Comparison of ENCODE assay signal across 14 cellular contexts in genomic region chr1:8095584-8095983, GRCh38.
A peak's percentile ranks its signal among the peaks of the same experiment; 100 is the strongest.
DNase-seq lines count a peak whose midpoint lies in the region; ATAC-seq and TF ChIP-seq lines count a peak whose summit lies in the region.
"Had no signal": no experiment of that assay in that cellular context is flagged by ENCODE, and none has a peak within 500 bp of the region (broad histone marks: within the 10 kb centered on the region; RNA-seq: fewer than 3 reads in every experiment).

No MANE protein-coding gene starts in this region.

- no peaks in the 10 kb centered on the region for H3K9me3 ChIP-seq in psoas muscle

- TF ChIP-seq CTCF in psoas muscle (IDR thresholded peaks at IDR 0.05): no peak

- ATAC-seq in activated T-helper 17 cell treated with anti-CD3 and anti-CD28 coated beads, Interleukin-2, amount 50 U/mL, for 72 hours (replicated peaks): no peak
- ATAC-seq in psoas muscle (no peak), HG03039 (IDR thresholded peaks at IDR 0.05; ENCODE audit: unreplicated experiment) (no peak)
- ATAC-seq in stimulated activated memory B cell treated with anti-CD40 and anti-IgM and Interleukin-4, amounts not matched to agents 10 μg/mL and 1 μg/mL and 100 μg/mL, for 72 hours: no peak
- ATAC-seq: activated CD4-positive, CD25-positive, alpha-beta regulatory T cell treated with anti-CD3 and anti-CD28 coated beads, Interleukin-2, amount 50 U/mL, for 24 hours; activated naive CD8-positive, alpha-beta T cell treated with anti-CD3 and anti-CD28 coated beads, Interleukin-2, amount 50 U/mL, for 24 hours; T-cell had no signal

- H3K27me3 ChIP-seq in psoas muscle (ENCODE audit: insufficient read depth in 3 of 3, low read length in 2 of 3): peaks cover 0 to 2% (median 0%) of the 10 kb centered on the region in 3 donors

- intact Hi-C loops in psoas muscle (cut with DNase I): loop anchor here in 1 of 2 donors (5.0 kb wide), 1 partner anchor 78 kb away; no protein-coding TSS in a partner anchor

- H3K36me3 ChIP-seq in psoas muscle (ENCODE audit: insufficient read depth in 1 of 2, low read depth in 1 of 2): no peaks in the 10 kb centered on the region

- H3K27me3 Mint-ChIP-seq in activated T-helper 17 cell treated with anti-CD3 and anti-CD28 coated beads, Interleukin-2, amount 50 U/mL, for 72 hours: peaks cover 4% of the 10 kb centered on the region
- peaks cover 21% of the 10 kb centered on the region for H3K27me3 Mint-ChIP-seq in stimulated activated memory B cell treated with anti-CD40 and anti-IgM and Interleukin-4, amounts not matched to agents 10 μg/mL and 1 μg/mL and 100 μg/mL, for 72 hours

- H3K4me1 ChIP-seq in psoas muscle: peaks cover 22% of the 10 kb centered on the region

- no peak overlapping the region for H3K4me3 ChIP-seq in psoas muscle

- H3K9me3 Mint-ChIP-seq in activated T-helper 17 cell treated with anti-CD3 and anti-CD28 coated beads, Interleukin-2, amount 50 U/mL, for 72 hours: no peaks in the 10 kb centered on the region
- no peaks in the 10 kb centered on the region for H3K9me3 Mint-ChIP-seq in stimulated activated memory B cell treated with anti-CD40 and anti-IgM and Interleukin-4, amounts not matched to agents 10 μg/mL and 1 μg/mL and 100 μg/mL, for 72 hours
- H3K9me3 Mint-ChIP-seq: activated naive CD8-positive, alpha-beta T cell treated with anti-CD3 and anti-CD28 coated beads, Interleukin-2, amount 50 U/mL, for 24 hours; T-cell had no signal

- 96 to 99% (median 96%) methylated on average over 5 of the region's 5 CpGs for WGBS in psoas muscle, 3 donors

- DNase-seq in ELR (ENCODE audit: low read depth) (peak; percentile 35), glomerular visceral epithelial cell (ENCODE audit: extremely low spot score) (peak; percentile 19), psoas muscle (no peak), NAMALWA (ENCODE audit: low spot score) (no peak), NCI-H510A treated with DMSO at 0.1 percent for 48 hours (lab: John Stamatoyannopoulos, UW) (no peak)
- DNase-seq: activated naive CD8-positive, alpha-beta T cell treated with anti-CD3 and anti-CD28 coated beads, Interleukin-2, amount 50 U/mL, for 24 hours; activated T-cell treated with anti-CD3 and anti-CD28 coated beads, Interleukin-2, amount 50 U/mL, for 1 hour; cortex of kidney; mesendoderm; T-cell had no signal

- H3K4me1 Mint-ChIP-seq in activated T-helper 17 cell treated with anti-CD3 and anti-CD28 coated beads, Interleukin-2, amount 50 U/mL, for 72 hours: peaks cover 41% of the 10 kb centered on the region
- H3K4me1 Mint-ChIP-seq in stimulated activated memory B cell treated with anti-CD40 and anti-IgM and Interleukin-4, amounts not matched to agents 10 μg/mL and 1 μg/mL and 100 μg/mL, for 72 hours: peaks cover 11% of the 10 kb centered on the region

- H3K4me3 Mint-ChIP-seq in activated T-helper 17 cell treated with anti-CD3 and anti-CD28 coated beads, Interleukin-2, amount 50 U/mL, for 72 hours: peak overlapping the region; percentile 76
- H3K4me3 Mint-ChIP-seq in stimulated activated memory B cell treated with anti-CD40 and anti-IgM and Interleukin-4, amounts not matched to agents 10 μg/mL and 1 μg/mL and 100 μg/mL, for 72 hours: no peak overlapping the region
- H3K4me3 Mint-ChIP-seq: activated naive CD8-positive, alpha-beta T cell treated with anti-CD3 and anti-CD28 coated beads, Interleukin-2, amount 50 U/mL, for 24 hours; T-cell had no signal

- no peaks in the 10 kb centered on the region for H3K36me3 Mint-ChIP-seq in activated T-helper 17 cell treated with anti-CD3 and anti-CD28 coated beads, Interleukin-2, amount 50 U/mL, for 72 hours (ENCODE audit: low read depth)
- no peaks in the 10 kb centered on the region for H3K36me3 Mint-ChIP-seq in stimulated activated memory B cell treated with anti-CD40 and anti-IgM and Interleukin-4, amounts not matched to agents 10 μg/mL and 1 μg/mL and 100 μg/mL, for 72 hours
- H3K36me3 Mint-ChIP-seq: T-cell had no signal

- peak overlapping the region; percentile 94 for H3K27ac Mint-ChIP-seq in activated T-helper 17 cell treated with anti-CD3 and anti-CD28 coated beads, Interleukin-2, amount 50 U/mL, for 72 hours
- no peak overlapping the region for H3K27ac Mint-ChIP-seq in stimulated activated memory B cell treated with anti-CD40 and anti-IgM and Interleukin-4, amounts not matched to agents 10 μg/mL and 1 μg/mL and 100 μg/mL, for 72 hours
- H3K27ac Mint-ChIP-seq: T-cell had no signal

- peak overlapping the region; percentile 76 for H3K27ac ChIP-seq in psoas muscle

Comparison
In these comparisons a context has a peak if more than half of its experiments do, and no peak if none do; other contexts are left out.
1. DNase-seq: peak in ELR (single experiment) and glomerular visceral epithelial cell (single experiment); none in psoas muscle (0 of 2), NAMALWA (single experiment) and NCI-H510A treated with DMSO at 0.1 percent for 48 hours (single experiment).